In genomic region chr7:8373856-8374255, GRCh38 we compare ENCODE assay signal across 33 cellular contexts. TPM values are rescaled to one million over a fixed set of nuclear protein-coding genes. Genes with fewer than 3 reads are reported as not detected.
"Had no signal": no experiment of that assay in that cellular context is flagged by ENCODE, and none has a peak within 500 bp of the region (broad histone marks: within the 10 kb centered on the region; RNA-seq: fewer than 3 reads in every experiment).

No MANE protein-coding gene starts in this region.

- H3K9ac ChIP-seq: neural progenitor cell, parathyroid adenoma had no signal

- H3K27ac ChIP-seq: neural progenitor cell, ovary, parathyroid adenoma, psoas muscle, skin epidermis, spleen, suprapubic skin, testis, tibial artery, transverse colon, upper lobe of right lung, uterus had no signal

- H3K36me3 Mint-ChIP-seq: neural progenitor cell; stimulated activated memory B cell treated with anti-CD40 and anti-IgM and Interleukin-4, amounts not matched to agents 10 μg/mL and 1 μg/mL and 100 μg/mL, for 72 hours; type B pancreatic cell had no signal

- H3K4me1 ChIP-seq: parathyroid adenoma, psoas muscle, spleen, suprapubic skin, testis, tibial artery, transverse colon, upper lobe of right lung, uterus had no signal

- H3K4me2 ChIP-seq: neural progenitor cell, smooth muscle cell had no signal

- H3K27me3 ChIP-seq: neural progenitor cell, ovary, suprapubic skin, testis, transverse colon, upper lobe of right lung, uterus had no signal

- H3K27me3 Mint-ChIP-seq: progenitor cell of endocrine pancreas, type B pancreatic cell had no signal

- H3K27ac Mint-ChIP-seq: natural killer cell; nephron; neural progenitor cell; progenitor cell of endocrine pancreas; stimulated activated memory B cell treated with anti-CD40 and anti-IgM and Interleukin-4, amounts not matched to agents 10 μg/mL and 1 μg/mL and 100 μg/mL, for 72 hours; stimulated activated naive CD8-positive, alpha-beta T cell treated with anti-CD3 and anti-CD28 coated beads, Interleukin-15, amount 100 ng/mL, for 72 hours; type B pancreatic cell had no signal

- H2AFZ ChIP-seq: neural progenitor cell, parathyroid adenoma had no signal

- ATAC-seq: natural killer cell; psoas muscle; right cardiac atrium; sciatic nerve; stimulated activated memory B cell treated with anti-CD40 and anti-IgM and Interleukin-4, amounts not matched to agents 10 μg/mL and 1 μg/mL and 100 μg/mL, for 72 hours; stimulated activated naive CD8-positive, alpha-beta T cell treated with anti-CD3 and anti-CD28 coated beads, Interleukin-15, amount 100 ng/mL, for 72 hours; stimulated activated naive CD8-positive, alpha-beta T cell treated with anti-CD3 and anti-CD28 coated beads, Interleukin-15, Interleukin-2, amounts not matched to agents 100 U/mL and 50 U/mL, for 24 hours; upper lobe of right lung had no signal

- H3K9me3 ChIP-seq: ovary, psoas muscle, testis, tibial artery, transverse colon, upper lobe of right lung, uterus had no signal

- H3K79me2 ChIP-seq: parathyroid adenoma had no signal

- H3K4me3 ChIP-seq: neural progenitor cell, ovary, psoas muscle, skin epidermis, smooth muscle cell, spleen, suprapubic skin, testis, tibial artery, transverse colon, upper lobe of right lung, uterus had no signal

- DNase-seq: natural killer cell; occipital lobe; ovary; posterior cingulate gyrus; psoas muscle; spleen; stimulated activated CD4-positive, alpha-beta T cell treated with anti-CD3 and anti-CD28 coated beads, Interleukin-12 subunit alpha, Interleukin-12 subunit beta, amount 100 ng/mL, for 4 hours; stimulated activated CD4-positive, alpha-beta T cell treated with anti-CD3 and anti-CD28 coated beads, Interleukin-1b, Interleukin-23, amount 100 ng/mL, for 48 hours; stimulated activated CD4-positive, alpha-beta T cell treated with anti-CD3 and anti-CD28 coated beads, Interleukin-4, amount 100 ng/mL, for 1 hour; stimulated activated CD4-positive, alpha-beta T cell treated with anti-CD3 and anti-CD28 coated beads, Interleukin-4, amount 100 ng/mL, for 4 hours; stimulated activated CD8-positive, alpha-beta memory T cell treated with anti-CD3 and anti-CD28 coated beads, Interleukin-4, amount 100 ng/mL, for 48 hours; stimulated activated naive CD4-positive, alpha-beta T cell; stimulated activated naive CD8-positive, alpha-beta T cell treated with anti-CD3 and anti-CD28 coated beads, Interleukin-15, amount 100 ng/mL, for 72 hours; stimulated activated naive CD8-positive, alpha-beta T cell treated with anti-CD3 and anti-CD28 coated beads, Interleukin-15, Interleukin-2, amounts not matched to agents 100 U/mL and 50 U/mL, for 24 hours; substantia nigra; testis; tibial artery; transverse colon; upper lobe of right lung; uterus had no signal

- H3K4me1 Mint-ChIP-seq: natural killer cell; nephron; stimulated activated memory B cell treated with anti-CD40 and anti-IgM and Interleukin-4, amounts not matched to agents 10 μg/mL and 1 μg/mL and 100 μg/mL, for 72 hours; stimulated activated naive CD8-positive, alpha-beta T cell treated with anti-CD3 and anti-CD28 coated beads, Interleukin-15, amount 100 ng/mL, for 72 hours had no signal

- H3K36me3 ChIP-seq: neural progenitor cell, ovary, spleen, suprapubic skin, tibial artery, transverse colon, upper lobe of right lung, uterus had no signal

- H3K9me3 Mint-ChIP-seq: nephron; stimulated activated memory B cell treated with anti-CD40 and anti-IgM and Interleukin-4, amounts not matched to agents 10 μg/mL and 1 μg/mL and 100 μg/mL, for 72 hours; type B pancreatic cell had no signal

- H3K4me3 Mint-ChIP-seq: natural killer cell; nephron; neural progenitor cell; stimulated activated memory B cell treated with anti-CD40 and anti-IgM and Interleukin-4, amounts not matched to agents 10 μg/mL and 1 μg/mL and 100 μg/mL, for 72 hours; stimulated activated naive CD8-positive, alpha-beta T cell treated with anti-CD3 and anti-CD28 coated beads, Interleukin-15, amount 100 ng/mL, for 72 hours; type B pancreatic cell had no signal

RNA-seq across cellular contexts. Expression of gene NXPH1, which starts 59.6 kb away (rescaled TPM):
- total RNA-seq: natural killer cell, osteoblast, ovary, progenitor cell of endocrine pancreas, psoas muscle, renal cortical epithelial cell, right cardiac atrium, sciatic nerve, spleen, suprapubic skin, transverse colon, upper lobe of right lung had no signal
- polyA plus RNA-seq: psoas muscle, right cardiac atrium, spleen had no signal
